17 cellular contexts compared by ENCODE assay signal in genomic region chr3:105399062-105399461, GRCh38.
"Had no signal": no experiment of that assay in that cellular context is flagged by ENCODE, and none has a peak within 500 bp of the region (broad histone marks: within the 10 kb centered on the region; RNA-seq: fewer than 3 reads in every experiment).

No MANE protein-coding gene starts in this region.

- H3K27ac Mint-ChIP-seq: activated naive CD8-positive, alpha-beta T cell treated with anti-CD3 and anti-CD28 coated beads for 36 hours; activated T-helper 1 cell treated with anti-CD3 and anti-CD28 coated beads, Interleukin-12 subunit alpha, Interleukin-12 subunit beta, Interleukin-2, Interleukin-4 antibody, amounts not matched to agents 30 ng/mL and 10 ng/mL and 1 ng/mL, durations not matched to agents 14 hours and 24 hours and 36 hours; memory B cell; natural killer cell had no signal

- H3K4me3 ChIP-seq: left ventricle myocardium inferior, suprapubic skin had no signal

- H3K27me3 Mint-ChIP-seq: activated naive CD8-positive, alpha-beta T cell treated with anti-CD3 and anti-CD28 coated beads for 36 hours; brain; memory B cell had no signal

- H3K4me1 Mint-ChIP-seq: activated naive CD8-positive, alpha-beta T cell treated with anti-CD3 and anti-CD28 coated beads for 36 hours; natural killer cell had no signal

- ATAC-seq: natural killer cell had no signal

- H3K27me3 ChIP-seq: suprapubic skin had no signal

- H3K27ac ChIP-seq: left ventricle myocardium inferior, suprapubic skin had no signal

- DNase-seq: activated CD4-positive, alpha-beta T cell treated with anti-CD3 and anti-CD28 coated beads, Interleukin-2, amount 50 U/mL, for 1 hour; activated CD8-positive, alpha-beta memory T cell treated with anti-CD3 and anti-CD28 coated beads for 24 hours; activated naive CD8-positive, alpha-beta T cell treated with anti-CD3 and anti-CD28 coated beads for 36 hours; central memory CD4-positive, alpha-beta T cell; cortex of kidney; effector memory CD4-positive, alpha-beta T cell; islet precursor cell; left ventricle myocardium inferior; natural killer cell; stimulated activated CD4-positive, alpha-beta T cell treated with anti-CD3 and anti-CD28 coated beads, Interleukin-15, amount 100 ng/mL, for 24 hours; stimulated activated CD4-positive, alpha-beta T cell treated with anti-CD3 and anti-CD28 coated beads, Interleukin-4, amount 100 ng/mL, for 1 hour; stimulated activated naive CD4-positive, alpha-beta T cell; trophoblast cell had no signal

- H3K4me3 Mint-ChIP-seq: activated naive CD8-positive, alpha-beta T cell treated with anti-CD3 and anti-CD28 coated beads for 36 hours; activated T-helper 1 cell treated with anti-CD3 and anti-CD28 coated beads, Interleukin-12 subunit alpha, Interleukin-12 subunit beta, Interleukin-2, Interleukin-4 antibody, amounts not matched to agents 30 ng/mL and 10 ng/mL and 1 ng/mL, durations not matched to agents 14 hours and 24 hours and 36 hours; memory B cell; natural killer cell had no signal
